30 cellular contexts compared by ENCODE assay signal in the genomic region with DNA sequence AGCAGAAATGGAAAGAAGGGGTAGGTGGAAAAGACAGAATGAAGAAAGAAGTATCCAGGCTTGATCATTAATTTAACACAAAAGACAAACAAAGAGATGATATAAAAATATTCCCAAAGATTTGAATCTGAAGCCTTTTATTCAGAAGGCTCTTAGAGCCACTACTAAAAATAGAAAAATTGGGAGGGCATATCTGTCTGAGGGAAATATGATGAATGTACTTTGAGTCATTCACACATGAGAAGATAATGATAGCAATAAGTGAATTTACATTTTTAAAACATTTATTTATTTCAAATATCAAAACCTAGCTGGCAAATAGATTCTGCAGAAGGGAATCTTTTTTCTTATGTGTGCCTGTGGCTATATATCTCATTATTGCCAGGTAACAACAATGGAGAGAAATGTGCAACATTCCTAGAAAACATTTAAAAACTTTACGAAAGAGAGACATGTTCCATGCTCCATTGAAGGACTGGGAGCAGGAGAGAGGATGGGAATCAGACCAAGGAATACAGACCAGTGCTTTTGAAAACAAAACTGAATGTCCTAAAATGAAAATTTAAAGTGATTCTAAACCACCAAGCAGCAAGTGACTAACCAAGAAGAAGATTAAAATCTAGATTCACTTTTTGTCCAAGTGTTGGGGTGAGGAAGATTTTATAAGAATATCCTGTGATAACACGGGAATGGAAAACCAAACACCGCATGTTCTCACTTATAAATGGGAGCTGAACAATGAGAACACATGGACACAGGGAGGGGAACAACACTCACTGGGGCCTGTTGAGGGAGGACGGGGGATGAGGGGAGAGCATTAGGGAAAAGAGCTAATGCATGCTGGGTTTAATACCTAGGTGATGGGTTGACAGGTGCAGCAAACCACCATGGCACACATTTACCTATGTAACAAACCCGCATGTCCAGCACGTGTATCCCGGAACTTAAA. TPM values are rescaled to one million over a fixed set of nuclear protein-coding genes. Genes with fewer than 3 reads are reported as not detected.
DNase-seq lines count a peak whose midpoint lies in the region; ATAC-seq and TF ChIP-seq lines count a peak whose summit lies in the region.
"Had no signal": no experiment of that assay in that cellular context is flagged by ENCODE, and none has a peak within 500 bp of the region (broad histone marks: within the 10 kb centered on the region; RNA-seq: fewer than 3 reads in every experiment).

No MANE protein-coding gene starts in this region.

- H3K4me3 ChIP-seq in SK-N-SH (ENCODE audit: low read depth in 2 of 2, low read length in 1 of 2) (no peak overlapping the region; a peak in 1 of 4 replicates), mesenchymal stem cell (ENCODE audit: insufficient read depth in 1 of 2, low read depth in 1 of 2, low read length in 2 of 2) (no peak overlapping the region), mesendoderm (ENCODE audit: low read length) (no peak overlapping the region), stomach (no peak overlapping the region)
- H3K4me3 ChIP-seq: ascending aorta, MG63, PC-9, prostate gland, sigmoid colon had no signal

- no peak overlapping the region for H2BK12ac ChIP-seq in mesenchymal stem cell (ENCODE audit: low read length in 2 of 2)

- H2BK5ac ChIP-seq in mesenchymal stem cell (ENCODE audit: low read depth, low read length, poor library complexity, severe bottlenecking) (no peak overlapping the region), mesendoderm (ENCODE audit: low read length) (no peak overlapping the region)

- no peak overlapping the region for H4K8ac ChIP-seq in mesenchymal stem cell (ENCODE audit: low read length)
- H4K8ac ChIP-seq in mesendoderm (ENCODE audit: low read depth, low read length): no peak overlapping the region

- H3K27me3 Mint-ChIP-seq in activated CD4-positive, alpha-beta memory T cell treated with anti-CD3 and anti-CD28 coated beads for 36 hours: no peaks in the 10 kb centered on the region
- H3K27me3 Mint-ChIP-seq: central memory CD8-positive, alpha-beta T cell; dendritic cell treated with granulocyte-macrophage colony-stimulating factor and Interleukin-4, amounts not matched to agents 40 ng/mL and 50 ng/mL, for 4 days had no signal

- H3K4me3 Mint-ChIP-seq in activated CD4-positive, alpha-beta memory T cell treated with anti-CD3 and anti-CD28 coated beads for 36 hours: no peak overlapping the region
- H3K4me3 Mint-ChIP-seq: activated naive CD8-positive, alpha-beta T cell; central memory CD8-positive, alpha-beta T cell; dendritic cell treated with granulocyte-macrophage colony-stimulating factor and Interleukin-4, amounts not matched to agents 40 ng/mL and 50 ng/mL, for 4 days; mesothelial cell of epicardium; naive B cell; T-helper 2 cell treated with Interferon-gamma antibody and Interleukin-4, amounts not matched to agents 5 μg/mL and 100 μg/mL, for 36 hours had no signal

- no peak overlapping the region for H2BK120ac ChIP-seq in mesenchymal stem cell (ENCODE audit: low read depth, low read length)
- no peak overlapping the region for H2BK120ac ChIP-seq in mesendoderm (ENCODE audit: low read depth, low read length)

- H2BK15ac ChIP-seq in mesenchymal stem cell (ENCODE audit: low read depth, poor library complexity, severe bottlenecking): no peak overlapping the region
- H2BK15ac ChIP-seq in mesendoderm (replicated peaks; ENCODE audit: low read depth): no peak overlapping the region

- H3K18ac ChIP-seq in mesenchymal stem cell (ENCODE audit: low read depth in 1 of 2, low read length in 2 of 2): no peak overlapping the region
- H3K18ac ChIP-seq in mesendoderm (ENCODE audit: low read length): no peak overlapping the region

- no peaks in the 10 kb centered on the region for H4K20me1 ChIP-seq in SK-N-SH (ENCODE audit: insufficient read depth)

- peak; percentile 7 for ATAC-seq in GM19452 (IDR thresholded peaks at IDR 0.05; ENCODE audit: unreplicated experiment)

- H3K36me3 ChIP-seq in SK-N-SH (replicated peaks in 1 of 2; ENCODE audit: control insufficient read depth in 1 of 2, insufficient read depth in 2 of 2, low read length in 1 of 2): no peaks in the 10 kb centered on the region
- no peaks in the 10 kb centered on the region for H3K36me3 ChIP-seq in mesenchymal stem cell (ENCODE audit: control insufficient read depth in 1 of 2, insufficient read depth in 2 of 2, low read depth in 1 of 2, low read length in 2 of 2)
- H3K36me3 ChIP-seq in mesendoderm (ENCODE audit: control insufficient read depth, insufficient read depth, low read length): no peaks in the 10 kb centered on the region
- H3K36me3 ChIP-seq in stomach: no peaks in the 10 kb centered on the region
- H3K36me3 ChIP-seq: ascending aorta, BE2C, MG63, prostate gland, sigmoid colon had no signal

- H3K36me3 Mint-ChIP-seq in activated CD4-positive, alpha-beta memory T cell treated with anti-CD3 and anti-CD28 coated beads for 36 hours: no peaks in the 10 kb centered on the region
- H3K36me3 Mint-ChIP-seq: activated naive CD8-positive, alpha-beta T cell; mesothelial cell of epicardium; naive B cell had no signal

- no peak for TF ChIP-seq RAD21 in SK-N-SH (IDR thresholded peaks at IDR 0.05; ENCODE audit: low read length)

- H3K9me2 ChIP-seq in SK-N-SH: no peaks in the 10 kb centered on the region

- no peak for TF ChIP-seq POLR2A in stomach (IDR thresholded peaks at IDR 0.05)

- no peaks in the 10 kb centered on the region; a peak in 1 of 4 replicates for H3K4me1 ChIP-seq in SK-N-SH (ENCODE audit: control insufficient read depth in 1 of 2, insufficient read depth in 2 of 2, low read depth in 1 of 2, low read length in 1 of 2)
- no peaks in the 10 kb centered on the region for H3K4me1 ChIP-seq in mesenchymal stem cell (ENCODE audit: control insufficient read depth, insufficient read depth, low read depth, low read length)
- H3K4me1 ChIP-seq in mesendoderm (ENCODE audit: control insufficient read depth, low read depth, low read length): no peaks in the 10 kb centered on the region
- no peaks in the 10 kb centered on the region for H3K4me1 ChIP-seq in stomach
- H3K4me1 ChIP-seq: ascending aorta, BE2C, prostate gland, sigmoid colon had no signal

- no peak overlapping the region for H3K9ac ChIP-seq in SK-N-SH
- H3K9ac ChIP-seq in mesenchymal stem cell (ENCODE audit: low read length): peak overlapping the region; percentile 37
- H3K9ac ChIP-seq in mesendoderm (ENCODE audit: low read length): no peak overlapping the region

- H4K5ac ChIP-seq in mesendoderm (ENCODE audit: low read length): no peak overlapping the region

- H3K4me2 ChIP-seq in SK-N-SH: peak overlapping the region; percentile 54; the same call in 1 of the 2 replicates
- H3K4me2 ChIP-seq in mesenchymal stem cell (ENCODE audit: low read length, poor library complexity, severe bottlenecking): no peak overlapping the region
- no peak overlapping the region for H3K4me2 ChIP-seq in mesendoderm (ENCODE audit: low read length)
- H3K4me2 ChIP-seq: PC-9 had no signal

- H3K56ac ChIP-seq in mesendoderm (ENCODE audit: low read length): no peak overlapping the region

- H3K79me2 ChIP-seq in SK-N-SH (ENCODE audit: insufficient read depth): no peaks in the 10 kb centered on the region
- no peaks in the 10 kb centered on the region for H3K79me2 ChIP-seq in mesendoderm (ENCODE audit: control insufficient read depth, insufficient read depth, low read length)

- no peak overlapping the region for H2AFZ ChIP-seq in SK-N-SH (ENCODE audit: low read depth)
- no peak overlapping the region for H2AFZ ChIP-seq in mesenchymal stem cell (ENCODE audit: low read depth, low read length)
- H2AFZ ChIP-seq: PC-9 had no signal

- H3K27me3 ChIP-seq in SK-N-SH (ENCODE audit: insufficient read depth): no peaks in the 10 kb centered on the region
- no peaks in the 10 kb centered on the region for H3K27me3 ChIP-seq in mesenchymal stem cell (ENCODE audit: control insufficient read depth in 1 of 2, insufficient read depth in 1 of 2, low read length in 2 of 2)
- no peaks in the 10 kb centered on the region for H3K27me3 ChIP-seq in mesendoderm (ENCODE audit: insufficient read depth, low read length, poor library complexity)
- no peaks in the 10 kb centered on the region for H3K27me3 ChIP-seq in stomach
- H3K27me3 ChIP-seq: ascending aorta, BE2C, MG63, sigmoid colon had no signal

- DNase-seq in EH (ENCODE audit: low read depth): peak; percentile 31
- no peak for DNase-seq in SK-N-SH
- no peak for DNase-seq in mesenchymal stem cell
- no peak for DNase-seq in activated CD4-positive, alpha-beta memory T cell treated with anti-CD3 and anti-CD28 coated beads for 36 hours
- no peak for DNase-seq in mesendoderm
- no peak for DNase-seq in stomach
- no peak for DNase-seq in OCI-M2 (lab: John Stamatoyannopoulos, UW; ENCODE audit: unreplicated experiment)
- DNase-seq: activated effector memory CD4-positive, alpha-beta T cell treated with anti-CD3 and anti-CD28 coated beads, Interleukin-2, amount 50 U/mL, for 16 hours; activated T-cell treated with anti-CD3 and anti-CD28 coated beads, Interleukin-2, amount 50 U/mL, for 1 hour; DMS 273 treated with DMSO at 0.1 percent for 48 hours; GOT3; KG1; naive B cell; NCI-H187 treated with DMSO at 0.1 percent for 48 hours; NCI-H2171; NK-92 treated with Interleukin-12 subunit alpha and Interleukin-12 subunit beta, amount 100 ng/mL, for 24 hours; sigmoid colon had no signal

- H3K27ac ChIP-seq in SK-N-SH (ENCODE audit: low read depth in 2 of 2, low read length in 1 of 2) (peak overlapping the region in 1 of 2 experiments; percentile 21; a peak in 1 of 4 replicates), mesenchymal stem cell (ENCODE audit: low read length, poor library complexity, severe bottlenecking) (no peak overlapping the region), mesendoderm (ENCODE audit: low read depth, low read length) (no peak overlapping the region), stomach (no peak overlapping the region)
- H3K27ac ChIP-seq: HL-60, PC-9, prostate gland, sigmoid colon, VCaP had no signal

- WGBS in SK-N-SH (ENCODE audit: low lambda C conversion rate): 30% methylated on average over 7 of the region's 7 CpGs
- WGBS in mesenchymal stem cell: 91% methylated on average over 4 of the region's 7 CpGs
- WGBS in mesendoderm (ENCODE audit: extremely low coverage, insufficient coverage, low lambda C conversion rate): no CpG with 5 or more reads among the region's 7 CpGs
- 61 to 70% (median 67%) methylated on average over 7 of the region's 7 CpGs for WGBS in stomach, 5 donors

- POLR2A ChIA-PET in SK-N-SH (lab: Yijun Ruan, JAX): interaction anchor here (0.6 kb wide), 1 partner anchor 10 kb away, joined by 4 read pairs; no protein-coding TSS in a partner anchor
- POLR2A ChIA-PET in activated CD4-positive, alpha-beta memory T cell treated with anti-CD3 and anti-CD28 coated beads for 36 hours (lab: Charles Lee): no interaction called here

- no peak overlapping the region for H4K91ac ChIP-seq in mesenchymal stem cell (ENCODE audit: low read length)

- peaks cover 2% of the 10 kb centered on the region for H3K9me3 Mint-ChIP-seq in activated CD4-positive, alpha-beta memory T cell treated with anti-CD3 and anti-CD28 coated beads for 36 hours
- H3K9me3 Mint-ChIP-seq: central memory CD8-positive, alpha-beta T cell; dendritic cell treated with granulocyte-macrophage colony-stimulating factor and Interleukin-4, amounts not matched to agents 40 ng/mL and 50 ng/mL, for 4 days; mesothelial cell of epicardium; T-helper 2 cell treated with Interferon-gamma antibody and Interleukin-4, amounts not matched to agents 5 μg/mL and 100 μg/mL, for 36 hours had no signal

- H3K14ac ChIP-seq in mesenchymal stem cell (ENCODE audit: low read length in 2 of 2): no peak overlapping the region

- H3K4ac ChIP-seq in mesenchymal stem cell (ENCODE audit: low read depth in 1 of 2, low read length in 2 of 2) (no peak overlapping the region), mesendoderm (ENCODE audit: low read depth, low read length) (no peak overlapping the region)

- H3K9me3 ChIP-seq in SK-N-SH: no peaks in the 10 kb centered on the region
- no peaks in the 10 kb centered on the region for H3K9me3 ChIP-seq in mesenchymal stem cell (ENCODE audit: control insufficient read depth, low read length)
- H3K9me3 ChIP-seq in stomach: no peaks in the 10 kb centered on the region
- H3K9me3 ChIP-seq: ascending aorta, BE2C, MG63, prostate gland, sigmoid colon had no signal

- H3F3A ChIP-seq in SK-N-SH (replicated peaks; ENCODE audit: insufficient read depth): peaks cover 18% of the 10 kb centered on the region

- no peak for TF ChIP-seq EP300 in SK-N-SH (IDR thresholded peaks at IDR 0.05; ENCODE audit: borderline replicate concordance in 1 of 2, low read depth in 1 of 2, low read length in 1 of 2)
- TF ChIP-seq EP300 in stomach (IDR thresholded peaks at IDR 0.05): no peak

- TF ChIP-seq CTCF in SK-N-SH (IDR thresholded peaks at IDR 0.05) (no peak), stomach (IDR thresholded peaks at IDR 0.05) (no peak)

- no peak overlapping the region for H3K23ac ChIP-seq in mesenchymal stem cell (ENCODE audit: low read length in 2 of 2)
- H3K23ac ChIP-seq in mesendoderm (ENCODE audit: low read length): no peak overlapping the region

- intact Hi-C loops in activated CD4-positive, alpha-beta memory T cell treated with anti-CD3 and anti-CD28 coated beads for 36 hours (cut with micrococcal nuclease): loop anchor here (1.0 to 2.0 kb wide), 4 partner anchors 171 to 463 kb away; no protein-coding TSS in a partner anchor
- intact Hi-C loops in stomach (cut with DNase I; ENCODE audit: low total_unique reads): no loop called here

- no peak overlapping the region for H3K27ac Mint-ChIP-seq in activated CD4-positive, alpha-beta memory T cell treated with anti-CD3 and anti-CD28 coated beads for 36 hours
- H3K27ac Mint-ChIP-seq: activated naive CD8-positive, alpha-beta T cell; dendritic cell treated with granulocyte-macrophage colony-stimulating factor and Interleukin-4, amounts not matched to agents 40 ng/mL and 50 ng/mL, for 4 days; mesothelial cell of epicardium; T-helper 2 cell treated with Interferon-gamma antibody and Interleukin-4, amounts not matched to agents 5 μg/mL and 100 μg/mL, for 36 hours had no signal

- H3K79me1 ChIP-seq in mesenchymal stem cell (replicated peaks; ENCODE audit: low read length, poor library complexity, severe bottlenecking) (no peaks in the 10 kb centered on the region), mesendoderm (ENCODE audit: low read length) (no peaks in the 10 kb centered on the region)

- no peaks in the 10 kb centered on the region for H3K4me1 Mint-ChIP-seq in activated CD4-positive, alpha-beta memory T cell treated with anti-CD3 and anti-CD28 coated beads for 36 hours (ENCODE audit: low read depth)
- H3K4me1 Mint-ChIP-seq: central memory CD8-positive, alpha-beta T cell; mesothelial cell of epicardium had no signal

- no peak overlapping the region for H2AK5ac ChIP-seq in mesenchymal stem cell (ENCODE audit: low read length, severe bottlenecking)
- H2AK5ac ChIP-seq in mesendoderm (ENCODE audit: low read length): no peak overlapping the region

- CTCF ChIA-PET in SK-N-SH (lab: Yijun Ruan, JAX): interaction anchor here (1.0 to 4.0 kb wide), 11 partner anchors 9 to 290 kb away, joined by 3 to 16 read pairs (median 4); no protein-coding TSS in a partner anchor
- CTCF ChIA-PET in activated CD4-positive, alpha-beta memory T cell treated with anti-CD3 and anti-CD28 coated beads for 36 hours (lab: Charles Lee): interaction anchor here (1.6 to 2.2 kb wide), 4 partner anchors 171 to 285 kb away, joined by 4 to 14 read pairs (median 11); no protein-coding TSS in a partner anchor

RNA-seq across cellular contexts. Expression of a gene that starts 41.2 kb away (rescaled TPM):
- 379 and 420 TPM in 2 replicates for polyA plus RNA-seq in SK-N-SH (2012; rRNA removed)
- polyA plus RNA-seq in SK-N-SH (2012; cell fraction: cytosol; rRNA removed): 504 and 630 TPM in 2 replicates
- polyA plus RNA-seq in SK-N-SH (2012; cell fraction: nucleus; rRNA removed): 219 and 334 TPM in 2 replicates
- polyA plus RNA-seq in mesenchymal stem cell (2013, experiment 1 of 2): 578 TPM
- 600 TPM for polyA plus RNA-seq in mesenchymal stem cell (2013, experiment 2 of 2)
- total RNA-seq in activated CD4-positive, alpha-beta memory T cell treated with anti-CD3 and anti-CD28 coated beads for 36 hours: 100 to 1,000 TPM; 132 to 140 TPM
- 218 TPM for polyA plus RNA-seq in mesendoderm (2013, experiment 1 of 2)
- 225 TPM for polyA plus RNA-seq in mesendoderm (2013, experiment 2 of 2)
- total RNA-seq in stomach: 100 to 1,000 TPM in 3 of 5 donors, 10 to 100 TPM in 2; 77.9 to 368 (median 102) TPM
- 100 to 1,000 TPM; 169 to 357 (median 224) TPM for polyA plus RNA-seq in stomach
